Comparison of ENCODE assay signal across 8 cellular contexts in the genomic region with DNA sequence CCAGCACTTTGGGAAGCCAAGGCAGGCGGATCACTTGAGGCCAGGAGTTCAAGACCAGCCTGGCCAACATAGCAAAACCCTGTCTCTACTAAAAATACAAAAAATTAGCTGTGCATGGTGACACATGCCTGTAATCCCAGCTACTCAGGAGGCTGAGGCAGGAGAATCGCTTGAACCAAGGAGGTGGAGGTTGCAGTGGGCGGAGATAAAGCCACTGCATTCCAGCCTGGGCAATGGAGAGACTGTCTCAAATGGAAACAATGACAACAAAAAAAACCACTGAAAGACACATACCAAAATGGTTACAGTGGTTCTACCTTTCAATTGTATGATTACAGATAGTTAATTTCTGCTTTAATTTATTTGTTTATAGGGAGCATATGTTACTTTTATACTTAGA. TPM values are rescaled to one million over a fixed set of nuclear protein-coding genes. Genes with fewer than 3 reads are reported as not detected.
"Had no signal": no experiment of that assay in that cellular context is flagged by ENCODE, and none has a peak within 500 bp of the region (broad histone marks: within the 10 kb centered on the region; RNA-seq: fewer than 3 reads in every experiment).

No MANE protein-coding gene starts in this region.

RNA-seq across cellular contexts. Expression of gene DNAAF1, which starts 33.2 kb away (rescaled TPM):
- total RNA-seq: activated CD4-positive, alpha-beta memory T cell treated with anti-CD3 and anti-CD28 coated beads, Interleukin-2, amount 10 ng/mL, durations not matched to agents 7 days and 5 days; epithelial cell of proximal tubule; fibroblast of lung; foreskin keratinocyte; psoas muscle; skeletal muscle tissue; T-helper 1 cell treated with Interleukin-12 subunit alpha and Interleukin-12 subunit beta and Interleukin-4 antibody, amounts not matched to agents 30 ng/mL and 1 ng/mL, for 36 hours; thoracic aorta had no signal
- polyA plus RNA-seq: fibroblast of lung, foreskin keratinocyte had no signal
